In the genomic region with DNA sequence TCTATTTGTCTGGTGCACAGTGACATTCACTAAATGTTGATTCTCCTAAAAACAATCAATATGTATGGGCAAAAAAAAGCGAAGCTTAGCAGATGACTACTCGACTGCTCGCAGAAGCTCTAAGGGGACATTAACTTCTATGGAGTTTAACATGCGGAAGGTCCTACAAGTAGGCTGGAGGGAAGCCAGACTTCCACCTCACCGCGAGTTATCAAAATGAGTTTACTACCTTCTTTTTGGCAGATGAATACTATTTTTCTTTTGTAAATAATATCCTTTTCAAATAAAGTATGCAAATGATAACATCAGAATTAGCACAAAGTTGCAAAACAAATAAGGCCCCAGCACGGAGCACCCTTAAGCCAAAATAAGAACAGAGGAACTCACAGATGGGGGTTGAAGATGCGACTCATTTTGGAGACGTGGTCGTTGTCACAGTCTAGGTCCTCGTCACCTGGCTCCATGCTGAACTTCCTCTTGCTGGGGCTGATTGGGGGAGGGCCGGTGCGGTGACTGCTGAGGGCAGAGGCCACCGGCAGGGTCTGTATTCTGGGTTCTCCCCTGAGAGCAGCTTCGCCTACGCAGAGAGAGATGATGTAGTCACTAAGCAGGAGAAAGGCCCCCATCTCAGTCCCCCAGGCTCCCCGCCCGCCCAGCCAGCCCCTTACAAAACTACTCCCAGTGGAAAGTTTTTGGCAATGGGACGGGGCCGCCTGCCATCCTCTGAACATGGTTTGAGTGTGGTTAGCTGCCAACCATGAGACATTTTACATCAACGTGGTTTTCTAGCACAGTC, we compare ENCODE assay signal across 8 cellular contexts. TPM values are rescaled to one million over a fixed set of nuclear protein-coding genes. Genes with fewer than 3 reads are reported as not detected.
DNase-seq lines count a peak whose midpoint lies in the region; ATAC-seq and TF ChIP-seq lines count a peak whose summit lies in the region.

No MANE protein-coding gene starts in this region.

- POLR2A ChIA-PET in activated B cell treated with CpG ODN at 0.5 μM for 24 hours (lab: Charles Lee) = no interaction called here

- peaks cover 19% of the 10 kb centered on the region for H3K4me1 Mint-ChIP-seq in activated naive CD4-positive, alpha-beta T cell treated with anti-CD3 and anti-CD28 coated beads for 36 hours (ENCODE audit: low read depth)
- H3K4me1 Mint-ChIP-seq in activated naive CD4-positive, alpha-beta T cell treated with anti-CD3 and anti-CD28 coated beads, Interleukin-2, amount 10 ng/mL, durations not matched to agents 7 days and 5 days = peaks cover 3% of the 10 kb centered on the region
- H3K4me1 Mint-ChIP-seq in activated B cell treated with CpG ODN at 0.5 μM for 24 hours = peaks cover 47% of the 10 kb centered on the region

- H3K4me3 Mint-ChIP-seq in activated naive CD4-positive, alpha-beta T cell treated with anti-CD3 and anti-CD28 coated beads for 36 hours = no peak overlapping the region
- no peak overlapping the region for H3K4me3 Mint-ChIP-seq in activated naive CD4-positive, alpha-beta T cell treated with anti-CD3 and anti-CD28 coated beads, Interleukin-2, amount 10 ng/mL, durations not matched to agents 7 days and 5 days
- peak overlapping the region; percentile 80 for H3K4me3 Mint-ChIP-seq in activated B cell treated with CpG ODN at 0.5 μM for 24 hours

- TF ChIP-seq CTCF in activated B cell treated with CpG ODN at 0.5 μM for 24 hours (IDR thresholded peaks at IDR 0.05) = no peak

- peaks cover 30% of the 10 kb centered on the region for H3K36me3 Mint-ChIP-seq in activated naive CD4-positive, alpha-beta T cell treated with anti-CD3 and anti-CD28 coated beads for 36 hours (ENCODE audit: low read depth)
- peaks cover 48% of the 10 kb centered on the region for H3K36me3 Mint-ChIP-seq in activated naive CD4-positive, alpha-beta T cell treated with anti-CD3 and anti-CD28 coated beads, Interleukin-2, amount 10 ng/mL, durations not matched to agents 7 days and 5 days
- H3K36me3 Mint-ChIP-seq in activated B cell treated with CpG ODN at 0.5 μM for 24 hours (ENCODE audit: low read depth) = peaks cover 40% of the 10 kb centered on the region

- intact Hi-C loops in activated naive CD4-positive, alpha-beta T cell treated with anti-CD3 and anti-CD28 coated beads for 36 hours (cut with micrococcal nuclease) = no loop called here
- intact Hi-C loops in activated B cell treated with CpG ODN at 0.5 μM for 24 hours (cut with micrococcal nuclease) (loop anchor here (1.0 kb wide), 1 partner anchor 41 kb away; no protein-coding TSS in a partner anchor), left ventricle myocardium superior (cut with micrococcal nuclease) (no loop called here)

- DNase-seq in activated naive CD4-positive, alpha-beta T cell treated with anti-CD3 and anti-CD28 coated beads for 36 hours = peak; percentile 19
- DNase-seq in activated naive CD4-positive, alpha-beta T cell treated with anti-CD3 and anti-CD28 coated beads, Interleukin-2, amount 10 ng/mL, durations not matched to agents 7 days and 5 days = no peak
- DNase-seq in activated B cell treated with CpG ODN at 0.5 μM for 24 hours (peak; percentile 68), left ventricle myocardium superior (peak; percentile 69), EL (no peak)
- DNase-seq in stimulated activated naive CD8-positive, alpha-beta T cell treated with anti-CD3 and anti-CD28 coated beads, Interleukin-15, Interleukin-2, amounts not matched to agents 100 U/mL and 50 U/mL, for 24 hours = peak; percentile 80
- no peak for DNase-seq in effector CD8-positive, alpha-beta T cell (lab: John Stamatoyannopoulos, UW)

- H3K27ac Mint-ChIP-seq in activated naive CD4-positive, alpha-beta T cell treated with anti-CD3 and anti-CD28 coated beads for 36 hours = no peak overlapping the region
- no peak overlapping the region for H3K27ac Mint-ChIP-seq in activated naive CD4-positive, alpha-beta T cell treated with anti-CD3 and anti-CD28 coated beads, Interleukin-2, amount 10 ng/mL, durations not matched to agents 7 days and 5 days
- H3K27ac Mint-ChIP-seq in activated B cell treated with CpG ODN at 0.5 μM for 24 hours = peak overlapping the region; percentile 91

- no peaks in the 10 kb centered on the region for H3K27me3 Mint-ChIP-seq in activated naive CD4-positive, alpha-beta T cell treated with anti-CD3 and anti-CD28 coated beads for 36 hours (ENCODE audit: low read depth)
- no peaks in the 10 kb centered on the region for H3K27me3 Mint-ChIP-seq in activated naive CD4-positive, alpha-beta T cell treated with anti-CD3 and anti-CD28 coated beads, Interleukin-2, amount 10 ng/mL, durations not matched to agents 7 days and 5 days
- no peaks in the 10 kb centered on the region for H3K27me3 Mint-ChIP-seq in activated B cell treated with CpG ODN at 0.5 μM for 24 hours

- CTCF ChIA-PET in activated naive CD4-positive, alpha-beta T cell treated with anti-CD3 and anti-CD28 coated beads for 36 hours (lab: Charles Lee) = interaction anchor here (0.6 to 0.9 kb wide), 2 partner anchors 11 to 1081 kb away, joined by 3 to 4 read pairs; no protein-coding TSS in a partner anchor
- CTCF ChIA-PET in activated naive CD4-positive, alpha-beta T cell treated with anti-CD3 and anti-CD28 coated beads, Interleukin-2, amount 10 ng/mL, durations not matched to agents 7 days and 5 days (lab: Charles Lee) = no interaction called here
- CTCF ChIA-PET in activated B cell treated with CpG ODN at 0.5 μM for 24 hours (lab: Charles Lee) = no interaction called here

- ATAC-seq in HG03045 (IDR thresholded peaks at IDR 0.05; ENCODE audit: unreplicated experiment) = peak; percentile 89
- peak; percentile 100 for ATAC-seq in activated B cell treated with CpG ODN at 0.5 μM for 24 hours (ENCODE audit: low read depth)
- peak; percentile 48 for ATAC-seq in left ventricle myocardium superior
- ATAC-seq in stimulated activated naive CD8-positive, alpha-beta T cell treated with anti-CD3 and anti-CD28 coated beads, Interleukin-15, Interleukin-2, amounts not matched to agents 100 U/mL and 50 U/mL, for 24 hours = peak; percentile 98

- H3K9me3 Mint-ChIP-seq in activated naive CD4-positive, alpha-beta T cell treated with anti-CD3 and anti-CD28 coated beads for 36 hours = peaks cover 3% of the 10 kb centered on the region
- peaks cover 8% of the 10 kb centered on the region for H3K9me3 Mint-ChIP-seq in activated naive CD4-positive, alpha-beta T cell treated with anti-CD3 and anti-CD28 coated beads, Interleukin-2, amount 10 ng/mL, durations not matched to agents 7 days and 5 days
- no peaks in the 10 kb centered on the region for H3K9me3 Mint-ChIP-seq in activated B cell treated with CpG ODN at 0.5 μM for 24 hours

RNA-seq across cellular contexts. Expression of gene VGLL4, which starts 42.1 kb away (rescaled TPM):
- total RNA-seq in activated naive CD4-positive, alpha-beta T cell treated with anti-CD3 and anti-CD28 coated beads for 36 hours = 1 to 10 TPM; 6.3 to 7.7 TPM
- 19.2 and 19.3 TPM in 2 replicates for total RNA-seq in activated B cell treated with CpG ODN at 0.5 μM for 24 hours
- 26.2 TPM for total RNA-seq in left ventricle myocardium superior

Comparison
In these comparisons a context has a peak if more than half of its experiments do, and no peak if none do; other contexts are left out.
1. DNase-seq: peak in activated naive CD4-positive, alpha-beta T cell treated with anti-CD3 and anti-CD28 coated beads for 36 hours (single experiment), activated B cell treated with CpG ODN at 0.5 μM for 24 hours (single experiment), left ventricle myocardium superior (single experiment) and stimulated activated naive CD8-positive, alpha-beta T cell treated with anti-CD3 and anti-CD28 coated beads, Interleukin-15, Interleukin-2, amounts not matched to agents 100 U/mL and 50 U/mL, for 24 hours (single experiment); none in activated naive CD4-positive, alpha-beta T cell treated with anti-CD3 and anti-CD28 coated beads, Interleukin-2, amount 10 ng/mL, durations not matched to agents 7 days and 5 days (single experiment), effector CD8-positive, alpha-beta T cell (single experiment) and EL (single experiment).
2. ATAC-seq: peak in every context shown above with its lines; median percentile 100 in activated B cell treated with CpG ODN at 0.5 μM for 24 hours; 98 in stimulated activated naive CD8-positive, alpha-beta T cell treated with anti-CD3 and anti-CD28 coated beads, Interleukin-15, Interleukin-2, amounts not matched to agents 100 U/mL and 50 U/mL, for 24 hours; 89 in HG03045; 48 in left ventricle myocardium superior.